ENCODE assay signal across 1 cellular context in genomic region chr1:207047529-207047928, GRCh38.
TF ChIP-seq lines count a peak whose summit lies in the region.

No MANE protein-coding gene starts in this region.

TF ChIP-seq in K562, 482 proteins besides CTCF, POLR2A, EP300 and RAD21:
- TF ChIP-seq MNT (conservative IDR thresholded peaks at IDR 0.05) (0 out of 4 replicates have a peak, but pooled peaks of 1 of the 2 experiments have one; percentile 11), XRCC5 (IDR thresholded peaks at IDR 0.05; ENCODE audit: low read depth, low read length) (no peak), ZNF165 (CRISPR knock-in tag; IDR thresholded peaks at IDR 0.05; ENCODE audit: borderline replicate concordance) (no peak), SFPQ (IDR thresholded peaks at IDR 0.05; ENCODE audit: low read depth, low read length) (no peak), FOXM1 (IDR thresholded peaks at IDR 0.05; ENCODE audit: low read depth) (no peak), FOXM1 (CRISPR knock-in tag; IDR thresholded peaks at IDR 0.05; ENCODE audit: low read depth) (no peak), ZFPM2 (CRISPR knock-in tag; IDR thresholded peaks at IDR 0.05) (no peak), TOE1 (IDR thresholded peaks at IDR 0.05; ENCODE audit: borderline replicate concordance) (0 out of 2 replicates have a peak, but pooled peaks have one; percentile 13), TOE1 (CRISPR knock-in tag; IDR thresholded peaks at IDR 0.05; ENCODE audit: borderline replicate concordance, low read depth) (no peak), ZNF316 (IDR thresholded peaks at IDR 0.05) (0 out of 2 replicates have a peak, but pooled peaks have one; percentile 1), CC2D1A (IDR thresholded peaks at IDR 0.05) (no peak), POLR2H (tag; IDR thresholded peaks at IDR 0.05; ENCODE audit: low read depth) (0 out of 2 replicates have a peak, but pooled peaks have one; percentile 33), KDM2B (CRISPR knock-in tag; IDR thresholded peaks at IDR 0.05) (no peak), TAF9B (IDR thresholded peaks at IDR 0.05; ENCODE audit: partially characterized antibody) (no peak), ZNF511 (CRISPR knock-in tag; IDR thresholded peaks at IDR 0.05) (no peak), AFF1 (IDR thresholded peaks at IDR 0.05; ENCODE audit: low read depth in 1 of 2, partially characterized antibody in 2 of 2) (peak in 1 of 2 experiments; percentile 40), SMARCA4 (IDR thresholded peaks at IDR 0.05) (peak; percentile 50; the same call in 1 of the 2 replicates), HMBOX1 (IDR thresholded peaks at IDR 0.05) (peak; percentile 45; the same call in 1 of the 2 replicates), PRDM10 (IDR thresholded peaks at IDR 0.05; ENCODE audit: partially characterized antibody) (peak; percentile 54), TEAD4 (IDR thresholded peaks at IDR 0.05; ENCODE audit: low read length) (no peak), TEAD4 (CRISPR knock-in tag; IDR thresholded peaks at IDR 0.05; ENCODE audit: borderline replicate concordance) (no peak), MXD1 (CRISPR knock-in tag; IDR thresholded peaks at IDR 0.05; ENCODE audit: borderline replicate concordance, poor library complexity, severe bottlenecking) (no peak), OTX1 (CRISPR knock-in tag; IDR thresholded peaks at IDR 0.05) (no peak), CHAMP1 (IDR thresholded peaks at IDR 0.05) (no peak), ILK (tag; IDR thresholded peaks at IDR 0.05; ENCODE audit: borderline replicate concordance, low read depth) (no peak), ZNF324 (CRISPR knock-in tag; IDR thresholded peaks at IDR 0.05) (no peak), SUPT5H (IDR thresholded peaks at IDR 0.05) (no peak), GATA2 (CRISPR knock-in tag; IDR thresholded peaks at IDR 0.05) (peak; percentile 59; the same call in 1 of the 2 replicates), ARNT (IDR thresholded peaks at IDR 0.05) (peak in 1 of 2 experiments; percentile 10; a peak in 1 of 4 replicates), ZNF740 (CRISPR knock-in tag; IDR thresholded peaks at IDR 0.05) (no peak), ZNF740 (tag; IDR thresholded peaks at IDR 0.05) (no peak)
